In genomic region chr7:99643464-99643863, GRCh38 we compare ENCODE assay signal across 28 cellular contexts. TPM values are rescaled to one million over a fixed set of nuclear protein-coding genes. Genes with fewer than 3 reads are reported as not detected.
"Had no signal": no experiment of that assay in that cellular context is flagged by ENCODE, and none has a peak within 500 bp of the region (broad histone marks: within the 10 kb centered on the region; RNA-seq: fewer than 3 reads in every experiment).

No MANE protein-coding gene starts in this region.

- H3K36me3 ChIP-seq: gastrocnemius medialis, lower lobe of right lung had no signal

- H3K27me3 Mint-ChIP-seq: naive B cell; naive thymus-derived CD8-positive, alpha-beta T cell had no signal

- H3K4me3 Mint-ChIP-seq: mesothelial cell of epicardium; naive B cell; naive thymus-derived CD8-positive, alpha-beta T cell had no signal

- H3K27me3 ChIP-seq: dorsolateral prefrontal cortex, esophagus squamous epithelium, gastrocnemius medialis, heart right ventricle, left lung had no signal

- H3K9me3 Mint-ChIP-seq: naive thymus-derived CD8-positive, alpha-beta T cell had no signal

- ATAC-seq: gastrocnemius medialis; heart right ventricle; left cardiac atrium; left lung; left ventricle myocardium superior; lower lobe of right lung; mucosa of descending colon; naive thymus-derived CD8-positive, alpha-beta T cell had no signal

- H3K27ac Mint-ChIP-seq: mesothelial cell of epicardium, naive B cell had no signal

- DNase-seq: dermis blood vessel endothelial cell; dorsolateral prefrontal cortex; effector CD4-positive, alpha-beta T cell; effector memory CD4-positive, alpha-beta T cell; erythroblast; esophagus squamous epithelium; foreskin fibroblast; foreskin melanocyte; gastrocnemius medialis; glutamatergic neuron; head of caudate nucleus; heart right ventricle; hippocampal formation; left cardiac atrium; left lung; left ventricle myocardium superior; lower lobe of right lung; mesenchymal stem cell; mucosa of descending colon; naive B cell; naive thymus-derived CD8-positive, alpha-beta T cell had no signal

- H3K4me1 Mint-ChIP-seq: mesothelial cell of epicardium, naive B cell had no signal

- H3K4me1 ChIP-seq: esophagus squamous epithelium, gastrocnemius medialis, heart right ventricle, left lung, lower lobe of right lung had no signal

- H3K27ac ChIP-seq: coronary artery, dorsolateral prefrontal cortex, epithelial cell of prostate, esophagus squamous epithelium, gastrocnemius medialis, heart right ventricle, left lung, lower lobe of right lung had no signal

- H3K9me3 ChIP-seq: esophagus squamous epithelium, gastrocnemius medialis, lower lobe of right lung, mucosa of descending colon had no signal

- H3K4me3 ChIP-seq: coronary artery, dorsolateral prefrontal cortex, esophagus squamous epithelium, gastrocnemius medialis, heart right ventricle, left lung, lower lobe of right lung, mucosa of descending colon had no signal

RNA-seq across cellular contexts. Expression of gene CYP3A5, which starts 36.3 kb away (rescaled TPM):
- total RNA-seq: dermis blood vessel endothelial cell, glomerular endothelial cell, heart right ventricle, lung microvascular endothelial cell, myocyte had no signal

RNA-seq across cellular contexts. Expression of gene TMEM225B, which starts 45.4 kb away (rescaled TPM):
- total RNA-seq: gastrocnemius medialis, glomerular endothelial cell, kidney epithelial cell, left ventricle myocardium superior, lung microvascular endothelial cell had no signal
